ENCODE assay signal across 12 cellular contexts in the genomic region with DNA sequence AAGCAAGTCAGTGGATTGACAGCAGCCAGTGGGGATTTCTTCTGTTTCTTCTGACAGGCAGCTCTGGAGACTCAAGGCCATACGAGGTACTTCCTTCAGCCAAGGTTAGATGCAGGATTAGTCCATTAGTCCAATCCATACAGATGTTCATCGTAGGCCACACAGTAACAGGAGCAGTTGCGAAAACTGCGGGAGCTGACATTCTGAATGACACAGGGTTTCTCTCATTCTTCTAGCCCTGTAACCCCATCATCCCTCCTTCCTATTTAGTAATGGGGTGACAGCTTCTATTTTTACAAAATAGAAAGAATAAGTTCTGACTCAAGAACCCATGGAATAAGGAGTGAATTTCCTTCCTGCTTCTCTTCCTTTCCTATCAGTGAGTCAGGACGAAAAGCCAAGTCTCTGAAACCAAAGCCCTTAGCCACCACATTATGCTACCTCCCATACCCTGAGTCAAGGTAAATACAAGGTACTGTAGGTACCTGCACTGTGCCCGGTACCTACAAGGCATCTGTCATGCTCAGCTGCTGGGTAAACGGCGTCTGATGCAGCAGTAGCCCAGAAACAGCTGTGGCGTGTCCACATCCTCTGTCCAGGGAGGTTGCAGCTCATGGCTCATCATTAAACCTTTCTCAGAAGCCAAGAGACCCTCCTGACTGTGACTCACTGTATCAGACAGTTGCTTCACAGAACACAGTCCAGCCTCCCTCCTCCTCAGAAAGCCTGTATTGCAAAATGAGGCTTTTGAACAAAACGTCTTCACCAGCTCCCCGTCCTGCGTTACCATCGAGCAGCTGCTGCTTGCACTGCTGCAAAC.
A peak's percentile ranks its signal among the peaks of the same experiment; 100 is the strongest.
DNase-seq lines count a peak whose midpoint lies in the region; TF ChIP-seq lines count a peak whose summit lies in the region.
"Had no signal": no experiment of that assay in that cellular context is flagged by ENCODE, and none has a peak within 500 bp of the region (broad histone marks: within the 10 kb centered on the region; RNA-seq: fewer than 3 reads in every experiment).

No MANE protein-coding gene starts in this region.

- peaks cover 2% of the 10 kb centered on the region for H3K4me1 ChIP-seq in mesenchymal stem cell (ENCODE audit: control insufficient read depth, insufficient read depth, low read depth, low read length)

- no peaks in the 10 kb centered on the region for H3K79me1 ChIP-seq in mesenchymal stem cell (replicated peaks; ENCODE audit: low read length, poor library complexity, severe bottlenecking)

- no peak overlapping the region for H2BK120ac ChIP-seq in mesenchymal stem cell (ENCODE audit: low read depth, low read length)

- POLR2A ChIA-PET in RWPE1 (lab: Yijun Ruan, JAX; ENCODE audit: low non-redundant PET): no interaction called here

- H3K9me3 ChIP-seq in mesenchymal stem cell (ENCODE audit: control insufficient read depth, low read length): no peaks in the 10 kb centered on the region
- H3K9me3 ChIP-seq: ascending aorta had no signal

- H2AFZ ChIP-seq in mesenchymal stem cell (ENCODE audit: low read depth, low read length): no peak overlapping the region

- no peak overlapping the region for H3K4ac ChIP-seq in mesenchymal stem cell (ENCODE audit: low read depth in 1 of 2, low read length in 2 of 2)

- peak overlapping the region in 1 of 2 experiments; percentile 53 for H3K4me3 ChIP-seq in mesenchymal stem cell (ENCODE audit: insufficient read depth in 1 of 2, low read depth in 1 of 2, low read length in 2 of 2)
- H3K4me3 ChIP-seq: ascending aorta, SK-N-MC had no signal

- no peak overlapping the region for H2BK5ac ChIP-seq in mesenchymal stem cell (ENCODE audit: low read depth, low read length, poor library complexity, severe bottlenecking)

- 68% methylated on average over 11 of the region's 13 CpGs for WGBS in mesenchymal stem cell

- peak overlapping the region; percentile 53 for H3K27ac Mint-ChIP-seq in chondrocyte (ENCODE audit: unreplicated experiment)
- H3K27ac Mint-ChIP-seq: activated CD4-positive, alpha-beta memory T cell treated with anti-CD3 and anti-CD28 coated beads, Interleukin-2, amount 10 ng/mL, durations not matched to agents 7 days and 5 days had no signal

- no peak overlapping the region for H3K27ac ChIP-seq in mesenchymal stem cell (ENCODE audit: low read length, poor library complexity, severe bottlenecking)
- no peak overlapping the region for H3K27ac ChIP-seq in RWPE1
- H3K27ac ChIP-seq: ascending aorta, SK-N-MC had no signal

- CTCF ChIA-PET in RWPE1 (lab: Yijun Ruan, JAX): interaction anchor here (0.5 to 1.5 kb wide), 8 partner anchors 11 to 805 kb away, joined by 3 to 6 read pairs (median 3); a partner anchor contains a TSS

- H3K36me3 ChIP-seq in mesenchymal stem cell (ENCODE audit: control insufficient read depth in 1 of 2, insufficient read depth in 2 of 2, low read depth in 1 of 2, low read length in 2 of 2): no peaks in the 10 kb centered on the region
- H3K36me3 ChIP-seq: ascending aorta had no signal

- H3K27me3 ChIP-seq in mesenchymal stem cell (ENCODE audit: control insufficient read depth in 1 of 2, insufficient read depth in 1 of 2, low read length in 2 of 2): peaks cover 0 to 69% of the 10 kb centered on the region in 2 experiments
- H3K27me3 ChIP-seq: ascending aorta had no signal

- H3K9me3 Mint-ChIP-seq in chondrocyte (ENCODE audit: low read depth): no peaks in the 10 kb centered on the region
- H3K9me3 Mint-ChIP-seq: activated CD4-positive, alpha-beta memory T cell treated with anti-CD3 and anti-CD28 coated beads, Interleukin-2, amount 10 ng/mL, durations not matched to agents 7 days and 5 days had no signal

- H4K8ac ChIP-seq in mesenchymal stem cell (ENCODE audit: low read length): no peak overlapping the region

- no peak overlapping the region for H4K91ac ChIP-seq in mesenchymal stem cell (ENCODE audit: low read length)

- H3K36me3 Mint-ChIP-seq in chondrocyte (ENCODE audit: low read depth): no peaks in the 10 kb centered on the region

- no peak overlapping the region for H3K23ac ChIP-seq in mesenchymal stem cell (ENCODE audit: low read length in 2 of 2)

- peak; percentile 74 for DNase-seq in ACHN
- DNase-seq in HT1080 (ENCODE audit: low read depth): peak; percentile 77
- DNase-seq in chondrocyte (ENCODE audit: low spot score): no peak
- peak; percentile 92 for DNase-seq in mesenchymal stem cell
- DNase-seq in activated gamma-delta T cell treated with Interleukin-2 at 50 U/mL for 16 hours: no peak
- DNase-seq in NCI-H2107 treated with DMSO at 0.1 percent for 48 hours (lab: John Stamatoyannopoulos, UW; ENCODE audit: unreplicated experiment): no peak
- DNase-seq in RWPE1 (ENCODE audit: low spot score): no peak
- DNase-seq in NCI-H345 treated with DMSO at 0.1 percent for 48 hours (lab: John Stamatoyannopoulos, UW; ENCODE audit: unreplicated experiment): no peak
- DNase-seq: activated CD4-positive, alpha-beta memory T cell treated with anti-CD3 and anti-CD28 coated beads, Interleukin-2, amount 10 ng/mL, durations not matched to agents 7 days and 5 days; NCI-H1105 had no signal

- H3K4me1 Mint-ChIP-seq in chondrocyte (ENCODE audit: low read depth): peaks cover 29% of the 10 kb centered on the region

- no peak overlapping the region for H2BK15ac ChIP-seq in mesenchymal stem cell (ENCODE audit: low read depth, poor library complexity, severe bottlenecking)

- H3K14ac ChIP-seq in mesenchymal stem cell (ENCODE audit: low read length in 2 of 2): no peak overlapping the region

- H3K4me3 Mint-ChIP-seq in chondrocyte (ENCODE audit: unreplicated experiment): no peak overlapping the region
- H3K4me3 Mint-ChIP-seq: activated CD4-positive, alpha-beta memory T cell treated with anti-CD3 and anti-CD28 coated beads, Interleukin-2, amount 10 ng/mL, durations not matched to agents 7 days and 5 days had no signal

- TF ChIP-seq CTCF in chondrocyte (IDR thresholded peaks at IDR 0.05): no peak
- no peak for TF ChIP-seq CTCF in RWPE1 (conservative IDR thresholded peaks at IDR 0.05; ENCODE audit: low read depth)

- H2AK5ac ChIP-seq in mesenchymal stem cell (ENCODE audit: low read length, severe bottlenecking): no peak overlapping the region

- peak overlapping the region in 1 of 2 experiments; percentile 6 for H2BK12ac ChIP-seq in mesenchymal stem cell (ENCODE audit: low read length in 2 of 2)

- peaks cover 17% of the 10 kb centered on the region for H3K27me3 Mint-ChIP-seq in chondrocyte (ENCODE audit: low read depth)

- in situ Hi-C loops in ACHN (cut with HindIII; ENCODE audit: low pct_ligation_motif_present, low pct_unique_long_range_greater_than_20kb, low sequenced_read_pairs): no loop called here

- H3K18ac ChIP-seq in mesenchymal stem cell (ENCODE audit: low read depth in 1 of 2, low read length in 2 of 2): peak overlapping the region in 1 of 2 experiments; percentile 49

- H3K4me2 ChIP-seq in mesenchymal stem cell (ENCODE audit: low read length, poor library complexity, severe bottlenecking): no peak overlapping the region

- peak overlapping the region; percentile 76 for H3K9ac ChIP-seq in mesenchymal stem cell (ENCODE audit: low read length)

Comparison
In these comparisons a context has a peak if more than half of its experiments do, and no peak if none do; other contexts are left out.
1. DNase-seq: peak in ACHN (single experiment), HT1080 (single experiment) and mesenchymal stem cell (single experiment); none in chondrocyte (single experiment), activated gamma-delta T cell treated with Interleukin-2 at 50 U/mL for 16 hours (single experiment), NCI-H2107 treated with DMSO at 0.1 percent for 48 hours (single experiment), RWPE1 (single experiment) and NCI-H345 treated with DMSO at 0.1 percent for 48 hours (single experiment).